ENCODE assay signal across 10 cellular contexts in genomic region chr7:72405389-72405788, GRCh38. TPM values are rescaled to one million over a fixed set of nuclear protein-coding genes. Genes with fewer than 3 reads are reported as not detected.
A peak's percentile ranks its signal among the peaks of the same experiment; 100 is the strongest.
DNase-seq lines count a peak whose midpoint lies in the region; ATAC-seq and TF ChIP-seq lines count a peak whose summit lies in the region.
"Had no signal": no experiment of that assay in that cellular context is flagged by ENCODE, and none has a peak within 500 bp of the region (broad histone marks: within the 10 kb centered on the region; RNA-seq: fewer than 3 reads in every experiment).

No MANE protein-coding gene starts in this region.

- H3K4me1 Mint-ChIP-seq in activated CD8-positive, alpha-beta T cell treated with anti-CD3 and anti-CD28 coated beads for 36 hours (ENCODE audit: low read depth): peaks cover 5% of the 10 kb centered on the region
- no peaks in the 10 kb centered on the region for H3K4me1 Mint-ChIP-seq in activated CD8-positive, alpha-beta T cell treated with anti-CD3 and anti-CD28 coated beads, Interleukin-2, amount 10 ng/mL, durations not matched to agents 7 days and 5 days (ENCODE audit: low read depth)
- H3K4me1 Mint-ChIP-seq in dendritic cell treated with granulocyte-macrophage colony-stimulating factor and Interleukin-4, amounts not matched to agents 40 ng/mL and 50 ng/mL, for 4 days (ENCODE audit: low read depth): peaks cover 50% of the 10 kb centered on the region

- H3K27ac Mint-ChIP-seq in activated CD8-positive, alpha-beta T cell treated with anti-CD3 and anti-CD28 coated beads for 36 hours: no peak overlapping the region
- no peak overlapping the region for H3K27ac Mint-ChIP-seq in activated CD8-positive, alpha-beta T cell treated with anti-CD3 and anti-CD28 coated beads, Interleukin-2, amount 10 ng/mL, durations not matched to agents 7 days and 5 days
- peak overlapping the region; percentile 4 for H3K27ac Mint-ChIP-seq in dendritic cell treated with granulocyte-macrophage colony-stimulating factor and Interleukin-4, amounts not matched to agents 40 ng/mL and 50 ng/mL, for 4 days

- ATAC-seq in activated CD8-positive, alpha-beta T cell treated with anti-CD3 and anti-CD28 coated beads for 36 hours: peak; percentile 49
- ATAC-seq in activated CD8-positive, alpha-beta T cell treated with anti-CD3 and anti-CD28 coated beads, Interleukin-2, amount 10 ng/mL, durations not matched to agents 7 days and 5 days: no peak

- CTCF ChIA-PET in activated CD8-positive, alpha-beta T cell treated with anti-CD3 and anti-CD28 coated beads for 36 hours (lab: Charles Lee): no interaction called here
- CTCF ChIA-PET in activated CD8-positive, alpha-beta T cell treated with anti-CD3 and anti-CD28 coated beads, Interleukin-2, amount 10 ng/mL, durations not matched to agents 7 days and 5 days (lab: Charles Lee): no interaction called here

- no peak overlapping the region for H3K4me3 Mint-ChIP-seq in activated CD8-positive, alpha-beta T cell treated with anti-CD3 and anti-CD28 coated beads for 36 hours
- no peak overlapping the region for H3K4me3 Mint-ChIP-seq in activated CD8-positive, alpha-beta T cell treated with anti-CD3 and anti-CD28 coated beads, Interleukin-2, amount 10 ng/mL, durations not matched to agents 7 days and 5 days
- H3K4me3 Mint-ChIP-seq in dendritic cell treated with granulocyte-macrophage colony-stimulating factor and Interleukin-4, amounts not matched to agents 40 ng/mL and 50 ng/mL, for 4 days: no peak overlapping the region

- no peak for TF ChIP-seq POLR2A in prostate gland (IDR thresholded peaks at IDR 0.05)

- peaks cover 16% of the 10 kb centered on the region for H3K27me3 Mint-ChIP-seq in activated CD8-positive, alpha-beta T cell treated with anti-CD3 and anti-CD28 coated beads for 36 hours
- no peaks in the 10 kb centered on the region for H3K27me3 Mint-ChIP-seq in activated CD8-positive, alpha-beta T cell treated with anti-CD3 and anti-CD28 coated beads, Interleukin-2, amount 10 ng/mL, durations not matched to agents 7 days and 5 days (ENCODE audit: low read depth)
- peaks cover 6% of the 10 kb centered on the region for H3K27me3 Mint-ChIP-seq in dendritic cell treated with granulocyte-macrophage colony-stimulating factor and Interleukin-4, amounts not matched to agents 40 ng/mL and 50 ng/mL, for 4 days

- peak; percentile 44 for DNase-seq in activated CD8-positive, alpha-beta T cell treated with anti-CD3 and anti-CD28 coated beads for 36 hours
- no peak for DNase-seq in activated CD8-positive, alpha-beta T cell treated with anti-CD3 and anti-CD28 coated beads, Interleukin-2, amount 10 ng/mL, durations not matched to agents 7 days and 5 days
- DNase-seq in HL-60 (ENCODE audit: low read depth in 1 of 2, low spot score in 1 of 2) (peak; percentile 12 to 18), prostate gland (ENCODE audit: low spot score) (peak; percentile 16), NCI-H1105 (lab: John Stamatoyannopoulos, UW) (no peak), DMS79 (lab: John Stamatoyannopoulos, UW) (no peak), brain microvascular endothelial cell (no peak)
- DNase-seq: NCI-H2029, transverse colon had no signal

- no peaks in the 10 kb centered on the region for H3K36me3 ChIP-seq in prostate gland
- no peaks in the 10 kb centered on the region for H3K36me3 ChIP-seq in brain microvascular endothelial cell (replicated peaks)
- H3K36me3 ChIP-seq: transverse colon had no signal

- H3K36me3 Mint-ChIP-seq in activated CD8-positive, alpha-beta T cell treated with anti-CD3 and anti-CD28 coated beads for 36 hours (ENCODE audit: low read depth): no peaks in the 10 kb centered on the region
- no peaks in the 10 kb centered on the region for H3K36me3 Mint-ChIP-seq in activated CD8-positive, alpha-beta T cell treated with anti-CD3 and anti-CD28 coated beads, Interleukin-2, amount 10 ng/mL, durations not matched to agents 7 days and 5 days (ENCODE audit: low read depth)
- no peaks in the 10 kb centered on the region for H3K36me3 Mint-ChIP-seq in dendritic cell treated with granulocyte-macrophage colony-stimulating factor and Interleukin-4, amounts not matched to agents 40 ng/mL and 50 ng/mL, for 4 days (ENCODE audit: low read depth)

- POLR2A ChIA-PET in activated CD8-positive, alpha-beta T cell treated with anti-CD3 and anti-CD28 coated beads for 36 hours (lab: Charles Lee): no interaction called here
- POLR2A ChIA-PET in activated CD8-positive, alpha-beta T cell treated with anti-CD3 and anti-CD28 coated beads, Interleukin-2, amount 10 ng/mL, durations not matched to agents 7 days and 5 days (lab: Charles Lee): no interaction called here

- in situ Hi-C loops in brain microvascular endothelial cell (cut with HindIII; ENCODE audit: low pct_ligation_motif_present, low sequenced_read_pairs): no loop called here

- intact Hi-C loops in activated CD8-positive, alpha-beta T cell treated with anti-CD3 and anti-CD28 coated beads for 36 hours (cut with micrococcal nuclease): no loop called here
- intact Hi-C loops in dendritic cell treated with granulocyte-macrophage colony-stimulating factor and Interleukin-4, amounts not matched to agents 40 ng/mL and 50 ng/mL, for 4 days (cut with micrococcal nuclease): no loop called here
- intact Hi-C loops in prostate gland (cut with DNase I): no loop called here

- H3K4me3 ChIP-seq in HL-60 (replicated peaks; ENCODE audit: insufficient read depth, low read length): no peak overlapping the region
- H3K4me3 ChIP-seq in prostate gland: no peak overlapping the region
- H3K4me3 ChIP-seq in brain microvascular endothelial cell (ENCODE audit: low read depth, low read length): no peak overlapping the region
- H3K4me3 ChIP-seq: transverse colon had no signal

- H3K27me3 ChIP-seq in HL-60 (ENCODE audit: insufficient read depth, poor library complexity, severe bottlenecking): no peaks in the 10 kb centered on the region
- no peaks in the 10 kb centered on the region for H3K27me3 ChIP-seq in prostate gland (replicated peaks; ENCODE audit: insufficient read depth)
- H3K27me3 ChIP-seq in brain microvascular endothelial cell (replicated peaks): no peaks in the 10 kb centered on the region
- H3K27me3 ChIP-seq: transverse colon had no signal

- H3K9me3 ChIP-seq in prostate gland: no peaks in the 10 kb centered on the region
- H3K9me3 ChIP-seq: transverse colon had no signal

- H3K9me3 Mint-ChIP-seq in activated CD8-positive, alpha-beta T cell treated with anti-CD3 and anti-CD28 coated beads for 36 hours: peaks cover 5% of the 10 kb centered on the region
- no peaks in the 10 kb centered on the region for H3K9me3 Mint-ChIP-seq in activated CD8-positive, alpha-beta T cell treated with anti-CD3 and anti-CD28 coated beads, Interleukin-2, amount 10 ng/mL, durations not matched to agents 7 days and 5 days (ENCODE audit: insufficient read depth)
- peaks cover 9% of the 10 kb centered on the region for H3K9me3 Mint-ChIP-seq in dendritic cell treated with granulocyte-macrophage colony-stimulating factor and Interleukin-4, amounts not matched to agents 40 ng/mL and 50 ng/mL, for 4 days

- WGBS in prostate gland: 29% methylated on average over 11 of the region's 11 CpGs

- TF ChIP-seq CTCF in activated CD8-positive, alpha-beta T cell treated with anti-CD3 and anti-CD28 coated beads for 36 hours (IDR thresholded peaks at IDR 0.05): no peak
- no peak for TF ChIP-seq CTCF in HL-60 (IDR thresholded peaks at IDR 0.05; ENCODE audit: insufficient read depth, low read length)
- no peak for TF ChIP-seq CTCF in prostate gland (IDR thresholded peaks at IDR 0.05)
- TF ChIP-seq CTCF in brain microvascular endothelial cell (IDR thresholded peaks at IDR 0.05; ENCODE audit: low read depth, low read length, missing control alignments): no peak

- H3K4me1 ChIP-seq in prostate gland (replicated peaks): no peaks in the 10 kb centered on the region
- H3K4me1 ChIP-seq: transverse colon had no signal

- H3K27ac ChIP-seq in HL-60 (replicated peaks) (no peak overlapping the region), prostate gland (no peak overlapping the region), brain microvascular endothelial cell (no peak overlapping the region)
- H3K27ac ChIP-seq: transverse colon had no signal

RNA-seq across cellular contexts. Expression of gene CALN1, which starts 6.7 kb away (rescaled TPM):
- total RNA-seq in activated CD8-positive, alpha-beta T cell treated with anti-CD3 and anti-CD28 coated beads for 36 hours: under 1 TPM; 0.02 to 0.16 TPM
- total RNA-seq in activated CD8-positive, alpha-beta T cell treated with anti-CD3 and anti-CD28 coated beads, Interleukin-2, amount 10 ng/mL, durations not matched to agents 7 days and 5 days: not detected
- total RNA-seq in prostate gland: 1 to 10 TPM; 1.1 to 1.2 TPM
- total RNA-seq: transverse colon had no signal

Comparison
In these comparisons a context has a peak if more than half of its experiments do, and no peak if none do; other contexts are left out.
1. DNase-seq: peak in activated CD8-positive, alpha-beta T cell treated with anti-CD3 and anti-CD28 coated beads for 36 hours (single experiment), HL-60 (2 of 2) and prostate gland (single experiment); none in activated CD8-positive, alpha-beta T cell treated with anti-CD3 and anti-CD28 coated beads, Interleukin-2, amount 10 ng/mL, durations not matched to agents 7 days and 5 days (single experiment), NCI-H1105 (single experiment), DMS79 (single experiment) and brain microvascular endothelial cell (single experiment).